In the genomic region with DNA sequence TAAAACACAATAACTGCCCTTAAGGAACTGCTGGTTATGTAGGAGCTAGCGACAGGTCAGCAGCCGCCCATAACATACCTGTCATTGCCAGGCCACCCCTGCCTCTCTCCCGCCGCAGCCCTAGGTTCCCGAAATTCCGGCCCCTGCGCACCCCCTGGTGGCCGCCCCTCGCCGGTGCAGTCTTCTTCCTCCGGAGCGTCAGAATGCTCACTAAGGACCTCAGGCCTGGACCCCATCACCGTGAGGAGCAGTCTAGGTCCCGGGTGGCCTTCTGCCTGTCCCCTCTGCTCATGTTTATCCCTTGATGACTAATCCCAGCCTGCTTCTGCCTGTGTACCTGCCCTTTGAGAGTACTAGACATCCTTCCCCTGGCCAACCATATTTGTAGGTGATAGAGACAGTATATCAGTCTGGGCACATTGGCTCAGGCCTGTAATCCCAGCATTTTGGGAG, we compare ENCODE assay signal across 9 cellular contexts.
A peak's percentile ranks its signal among the peaks of the same experiment; 100 is the strongest.
DNase-seq lines count a peak whose midpoint lies in the region; ATAC-seq, FAIRE-seq and TF ChIP-seq lines count a peak whose summit lies in the region.
"Had no signal": no experiment of that assay in that cellular context is flagged by ENCODE, and none has a peak within 500 bp of the region (broad histone marks: within the 10 kb centered on the region; RNA-seq: fewer than 3 reads in every experiment).

No MANE protein-coding gene starts in this region.

- intact Hi-C loops in kidney (cut with DNase I), result no loop called here

- ATAC-seq in HG02571 (IDR thresholded peaks at IDR 0.05; ENCODE audit: unreplicated experiment), result peak; percentile 81

- H3K9me3 ChIP-seq in kidney (ENCODE audit: control insufficient read depth in 1 of 2, low read length in 2 of 2), result no peaks in the 10 kb centered on the region

- no peak for FAIRE-seq in kidney (lab: Jason Lieb, UNC)
- FAIRE-seq: G401.6 had no signal

- no peak overlapping the region for H3K27ac ChIP-seq in kidney (ENCODE audit: low read depth in 2 of 2, low read length in 2 of 2)

- H3K4me3 ChIP-seq in kidney (ENCODE audit: low read length in 2 of 2), result peak overlapping the region; percentile 25 to 46

- peak overlapping the region in 1 of 2 donors; percentile 38 for H3K9ac ChIP-seq in kidney (ENCODE audit: low read length in 2 of 2)

- H3K36me3 ChIP-seq in kidney (ENCODE audit: control insufficient read depth in 1 of 2, insufficient read depth in 2 of 2, low read length in 2 of 2), result no peaks in the 10 kb centered on the region

- no peaks in the 10 kb centered on the region for H3K4me1 ChIP-seq in kidney (ENCODE audit: control insufficient read depth in 1 of 2, insufficient read depth in 1 of 2, low read depth in 1 of 2, low read length in 2 of 2)

- peak; percentile 91 for TF ChIP-seq CTCF in kidney (IDR thresholded peaks at IDR 0.05; ENCODE audit: borderline replicate concordance, extremely low read depth, insufficient read depth)

- DNase-seq in NCI-H1417 (lab: John Stamatoyannopoulos, UW), result peak; percentile 37 to 84 (median 64)
- no peak for DNase-seq in NCI-H1417 treated with DMSO at 0.1 percent for 48 hours (lab: John Stamatoyannopoulos, UW)
- peak; percentile 24 for DNase-seq in NCI-H1048 (lab: John Stamatoyannopoulos, UW)
- DNase-seq in T1000 (lab: John Stamatoyannopoulos, UW), result peak; percentile 63
- DNase-seq in astrocyte of the hippocampus (ENCODE audit: low read depth, low spot score), result peak; percentile 85
- peak; percentile 90 for DNase-seq in kidney
- peak; percentile 37 to 83 for DNase-seq in stimulated activated CD4-positive, alpha-beta T cell treated with anti-CD3 and anti-CD28 coated beads, Interleukin-1b, Interleukin-23, amount 100 ng/mL, for 1 hour (ENCODE audit: low read depth in 2 of 2)
